Comparison of ENCODE assay signal across 1 cellular context in the genomic region with DNA sequence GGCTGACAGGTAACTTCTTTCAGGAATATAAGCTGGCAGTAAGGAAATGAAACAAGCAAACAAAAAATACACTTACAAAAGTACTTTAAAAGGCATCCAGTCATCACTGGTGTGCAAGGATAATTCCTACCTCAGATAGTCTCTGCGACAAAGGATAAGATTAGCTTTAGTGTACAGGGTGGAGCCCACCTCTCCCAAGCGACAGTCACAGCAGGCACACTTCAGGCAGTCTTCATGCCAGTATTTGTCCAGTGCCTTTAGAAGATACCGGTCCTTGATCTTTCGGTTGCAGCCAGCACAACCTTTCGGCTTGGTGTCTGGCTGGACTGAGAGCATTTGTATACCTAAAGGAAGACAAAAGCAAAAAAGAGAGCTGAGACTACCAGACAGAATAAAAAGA.
TF ChIP-seq lines count a peak whose summit lies in the region.

No MANE protein-coding gene starts in this region.

TF ChIP-seq in GM12878, 131 proteins besides CTCF, POLR2A, EP300 and RAD21 (continued from another document):
- TF ChIP-seq, protein P1, sequence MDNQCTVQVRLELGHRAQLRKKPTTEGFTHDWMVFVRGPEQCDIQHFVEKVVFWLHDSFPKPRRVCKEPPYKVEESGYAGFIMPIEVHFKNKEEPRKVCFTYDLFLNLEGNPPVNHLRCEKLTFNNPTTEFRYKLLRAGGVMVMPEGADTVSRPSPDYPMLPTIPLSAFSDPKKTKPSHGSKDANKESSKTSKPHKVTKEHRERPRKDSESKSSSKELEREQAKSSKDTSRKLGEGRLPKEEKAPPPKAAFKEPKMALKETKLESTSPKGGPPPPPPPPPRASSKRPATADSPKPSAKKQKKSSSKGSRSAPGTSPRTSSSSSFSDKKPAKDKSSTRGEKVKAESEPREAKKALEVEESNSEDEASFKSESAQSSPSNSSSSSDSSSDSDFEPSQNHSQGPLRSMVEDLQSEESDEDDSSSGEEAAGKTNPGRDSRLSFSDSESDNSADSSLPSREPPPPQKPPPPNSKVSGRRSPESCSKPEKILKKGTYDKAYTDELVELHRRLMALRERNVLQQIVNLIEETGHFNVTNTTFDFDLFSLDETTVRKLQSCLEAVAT (IDR thresholded peaks at IDR 0.05): no peak
- TF ChIP-seq, protein P2, sequence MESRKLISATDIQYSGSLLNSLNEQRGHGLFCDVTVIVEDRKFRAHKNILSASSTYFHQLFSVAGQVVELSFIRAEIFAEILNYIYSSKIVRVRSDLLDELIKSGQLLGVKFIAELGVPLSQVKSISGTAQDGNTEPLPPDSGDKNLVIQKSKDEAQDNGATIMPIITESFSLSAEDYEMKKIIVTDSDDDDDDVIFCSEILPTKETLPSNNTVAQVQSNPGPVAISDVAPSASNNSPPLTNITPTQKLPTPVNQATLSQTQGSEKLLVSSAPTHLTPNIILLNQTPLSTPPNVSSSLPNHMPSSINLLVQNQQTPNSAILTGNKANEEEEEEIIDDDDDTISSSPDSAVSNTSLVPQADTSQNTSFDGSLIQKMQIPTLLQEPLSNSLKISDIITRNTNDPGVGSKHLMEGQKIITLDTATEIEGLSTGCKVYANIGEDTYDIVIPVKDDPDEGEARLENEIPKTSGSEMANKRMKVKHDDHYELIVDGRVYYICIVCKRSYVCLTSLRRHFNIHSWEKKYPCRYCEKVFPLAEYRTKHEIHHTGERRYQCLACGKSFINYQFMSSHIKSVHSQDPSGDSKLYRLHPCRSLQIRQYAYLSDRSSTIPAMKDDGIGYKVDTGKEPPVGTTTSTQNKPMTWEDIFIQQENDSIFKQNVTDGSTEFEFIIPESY (IDR thresholded peaks at IDR 0.05): no peak
- no peak for TF ChIP-seq CREB1 (IDR thresholded peaks at IDR 0.05; ENCODE audit: low read depth)
- TF ChIP-seq, protein P3, sequence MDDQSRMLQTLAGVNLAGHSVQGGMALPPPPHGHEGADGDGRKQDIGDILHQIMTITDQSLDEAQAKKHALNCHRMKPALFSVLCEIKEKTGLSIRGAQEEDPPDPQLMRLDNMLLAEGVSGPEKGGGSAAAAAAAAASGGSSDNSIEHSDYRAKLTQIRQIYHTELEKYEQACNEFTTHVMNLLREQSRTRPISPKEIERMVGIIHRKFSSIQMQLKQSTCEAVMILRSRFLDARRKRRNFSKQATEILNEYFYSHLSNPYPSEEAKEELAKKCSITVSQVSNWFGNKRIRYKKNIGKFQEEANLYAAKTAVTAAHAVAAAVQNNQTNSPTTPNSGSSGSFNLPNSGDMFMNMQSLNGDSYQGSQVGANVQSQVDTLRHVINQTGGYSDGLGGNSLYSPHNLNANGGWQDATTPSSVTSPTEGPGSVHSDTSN (IDR thresholded peaks at IDR 0.05; ENCODE audit: insufficient replicate concordance, low read depth, low read length): no peak
- TF ChIP-seq WRNIP1 (IDR thresholded peaks at IDR 0.05; ENCODE audit: borderline replicate concordance, low read depth, low read length): no peak
- TF ChIP-seq RB1 (IDR thresholded peaks at IDR 0.05; ENCODE audit: borderline replicate concordance): no peak
